Comparison of ENCODE assay signal across 37 cellular contexts in the genomic region with DNA sequence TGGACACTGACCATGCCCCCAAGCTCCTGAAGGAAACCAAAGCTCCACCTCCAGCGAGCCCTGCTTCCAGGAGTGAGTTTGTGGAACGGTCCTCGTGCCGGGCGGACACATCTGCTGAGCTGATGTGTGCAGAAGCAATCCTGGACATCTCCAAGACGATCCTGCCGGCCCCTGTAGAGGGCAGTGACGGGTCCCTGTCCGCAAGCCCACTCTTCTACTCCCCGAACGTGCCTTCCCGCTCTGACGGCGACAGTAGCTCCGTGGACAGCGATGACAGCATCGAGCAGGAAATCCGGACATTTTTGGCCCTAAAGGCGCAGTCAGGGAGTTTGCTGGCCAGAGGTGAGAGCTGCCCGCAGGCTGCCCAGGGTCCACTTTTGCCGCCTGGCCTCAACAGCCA. TPM values are rescaled to one million over a fixed set of nuclear protein-coding genes. Genes with fewer than 3 reads are reported as not detected.
"Had no signal": no experiment of that assay in that cellular context is flagged by ENCODE, and none has a peak within 500 bp of the region (broad histone marks: within the 10 kb centered on the region; RNA-seq: fewer than 3 reads in every experiment).

No MANE protein-coding gene starts in this region.

- H3K4me1 ChIP-seq: testis had no signal

- FAIRE-seq: islet of Langerhans, kidney had no signal

- ATAC-seq: left colon; left lung; natural killer cell; right lobe of liver; stimulated activated naive B cell treated with anti-CD40 and anti-IgM and Interleukin-4, amounts not matched to agents 10 μg/mL and 1 μg/mL and 100 μg/mL, for 72 hours; stimulated activated naive CD8-positive, alpha-beta T cell treated with anti-CD3 and anti-CD28 coated beads, Interleukin-15, Interleukin-2, amounts not matched to agents 100 U/mL and 50 U/mL, for 24 hours had no signal

- H3K27ac ChIP-seq: left lung, neutrophil, ovary, right atrium auricular region, right lobe of liver, stomach, testis, thyroid gland, transverse colon, upper lobe of left lung, vagina had no signal

- H3K4me2 ChIP-seq: smooth muscle cell had no signal

- H3K27ac Mint-ChIP-seq: immature natural killer cell; mesothelial cell of epicardium; naive B cell; natural killer cell; progenitor cell of endocrine pancreas; stimulated activated naive B cell treated with anti-CD40 and anti-IgM and Interleukin-4, amounts not matched to agents 10 μg/mL and 1 μg/mL and 100 μg/mL, for 72 hours had no signal

- H3K4me3 Mint-ChIP-seq: immature natural killer cell; mesothelial cell of epicardium; naive B cell; natural killer cell; nephron progenitor cell; stimulated activated naive B cell treated with anti-CD40 and anti-IgM and Interleukin-4, amounts not matched to agents 10 μg/mL and 1 μg/mL and 100 μg/mL, for 72 hours had no signal

- H3K4me3 ChIP-seq: left lung, lung, ovary, right atrium auricular region, right lobe of liver, smooth muscle cell, stomach, testis, thyroid gland, transverse colon, upper lobe of left lung, vagina had no signal

- H3K27me3 ChIP-seq: ovary, right atrium auricular region, right lobe of liver, stomach, testis, thyroid gland, transverse colon, upper lobe of left lung, vagina had no signal

- H3K36me3 ChIP-seq: neutrophil, ovary had no signal

- H3K27me3 Mint-ChIP-seq: progenitor cell of endocrine pancreas had no signal

- H3K9me3 ChIP-seq: left lung, neutrophil, ovary, right atrium auricular region, right lobe of liver, stomach, testis, thyroid gland, transverse colon, upper lobe of left lung, vagina had no signal

- H3K9me3 Mint-ChIP-seq: immature natural killer cell; mesothelial cell of epicardium; naive B cell; natural killer cell; nephron progenitor cell; stimulated activated naive B cell treated with anti-CD40 and anti-IgM and Interleukin-4, amounts not matched to agents 10 μg/mL and 1 μg/mL and 100 μg/mL, for 72 hours had no signal

- DNase-seq: hypothalamus; immature natural killer cell; left colon; mesendoderm; naive B cell; natural killer cell; nephron progenitor cell; occipital lobe; ovary; stimulated activated CD4-positive, alpha-beta T cell treated with anti-CD3 and anti-CD28 coated beads, Interleukin-12 subunit alpha, Interleukin-12 subunit beta, amount 100 ng/mL, for 4 hours; stimulated activated CD4-positive, alpha-beta T cell treated with anti-CD3 and anti-CD28 coated beads, Interleukin-15, amount 100 ng/mL, for 24 hours; stimulated activated CD4-positive, alpha-beta T cell treated with anti-CD3 and anti-CD28 coated beads, Interleukin-2, amount 100 ng/mL, for 24 hours; stimulated activated CD4-positive, alpha-beta T cell treated with anti-CD3 and anti-CD28 coated beads, Interleukin-4, amount 100 ng/mL, for 1 hour; stimulated activated naive B cell treated with anti-CD40 and anti-IgM and Interleukin-4, amounts not matched to agents 10 μg/mL and 1 μg/mL and 100 μg/mL, for 72 hours; stimulated activated naive CD8-positive, alpha-beta T cell treated with anti-CD3 and anti-CD28 coated beads, Interleukin-15, Interleukin-2, amounts not matched to agents 100 U/mL and 50 U/mL, for 24 hours; stomach; testis; thyroid gland; transverse colon; upper lobe of left lung had no signal

- H3K36me3 Mint-ChIP-seq: immature natural killer cell, natural killer cell had no signal

RNA-seq across cellular contexts. Expression of a gene that starts 35.4 kb away (rescaled TPM):
- total RNA-seq: kidney, left colon, left lung, liver, lung, mesothelial cell of epicardium, mononuclear cell, natural killer cell, occipital lobe, progenitor cell of endocrine pancreas, pulmonary artery endothelial cell, renal cortical epithelial cell, right atrium auricular region, right lobe of liver, skeletal muscle tissue, stomach, testis, thyroid gland, transverse colon, upper lobe of left lung, urinary bladder, vagina had no signal
- polyA plus RNA-seq: immature natural killer cell, liver, lung, ovary, stomach, urinary bladder had no signal
